In the genomic region with DNA sequence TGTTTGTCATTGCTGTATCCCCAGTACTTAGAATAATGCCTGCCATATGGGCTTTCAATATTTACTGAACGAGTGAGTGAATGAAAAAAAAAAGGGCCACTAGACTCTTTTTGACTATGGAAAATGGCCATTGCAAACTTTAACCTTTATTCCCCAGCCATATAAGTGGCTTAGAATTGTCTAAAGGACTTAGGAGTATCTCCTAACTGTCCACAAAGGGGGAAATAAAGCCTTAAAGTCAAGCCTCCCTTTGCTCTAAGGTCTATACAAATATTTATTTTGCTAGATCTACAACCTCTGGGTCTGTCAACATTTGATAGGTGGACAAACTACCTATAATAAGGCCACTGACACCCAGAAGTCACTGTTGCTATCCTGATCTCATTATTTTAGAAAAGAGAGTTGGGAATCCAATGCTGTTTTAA, we compare ENCODE assay signal across 1 cellular context.
A peak's percentile ranks its signal among the peaks of the same experiment; 100 is the strongest.
TF ChIP-seq lines count a peak whose summit lies in the region.

No MANE protein-coding gene starts in this region.

TF ChIP-seq in HepG2, 621 proteins besides CTCF, POLR2A, EP300 and RAD21 (continued from another document and continues in another):
- TF ChIP-seq CENPBD1 (CRISPR knock-in tag; IDR thresholded peaks at IDR 0.05; ENCODE audit: borderline replicate concordance, low read depth) (no peak), ZC3H13 (CRISPR knock-in tag; IDR thresholded peaks at IDR 0.05) (no peak), ZNF543 (CRISPR knock-in tag; IDR thresholded peaks at IDR 0.05) (no peak), PCBP1 (IDR thresholded peaks at IDR 0.05; ENCODE audit: borderline replicate concordance, low read depth, low read length) (no peak), IRF9 (CRISPR knock-in tag; IDR thresholded peaks at IDR 0.05; ENCODE audit: borderline replicate concordance) (no peak), ZFY (CRISPR knock-in tag; IDR thresholded peaks at IDR 0.05) (no peak), PLRG1 (conservative IDR thresholded peaks at IDR 0.05) (no peak), ZNF598 (CRISPR knock-in tag; IDR thresholded peaks at IDR 0.05; ENCODE audit: borderline replicate concordance) (no peak), ZBTB46 (CRISPR knock-in tag; IDR thresholded peaks at IDR 0.05; ENCODE audit: borderline replicate concordance) (no peak), HOMEZ (CRISPR knock-in tag; IDR thresholded peaks at IDR 0.05; ENCODE audit: low read depth) (peak; percentile 78; the same call in 1 of the 2 replicates), NR0B2 (CRISPR knock-in tag; IDR thresholded peaks at IDR 0.05) (no peak), ZBTB20 (CRISPR knock-in tag; IDR thresholded peaks at IDR 0.05; ENCODE audit: borderline replicate concordance, low read depth) (peak; percentile 83; the same call in 1 of the 2 replicates), ZNF235 (CRISPR knock-in tag; IDR thresholded peaks at IDR 0.05; ENCODE audit: borderline replicate concordance) (no peak), RARG (CRISPR knock-in tag; IDR thresholded peaks at IDR 0.05; ENCODE audit: low read depth) (no peak), ZNF567 (CRISPR knock-in tag; IDR thresholded peaks at IDR 0.05; ENCODE audit: borderline replicate concordance) (no peak), ZNF772 (CRISPR knock-in tag; IDR thresholded peaks at IDR 0.05) (no peak), TBX3 (IDR thresholded peaks at IDR 0.05; ENCODE audit: borderline replicate concordance) (peak; percentile 53; the same call in 1 of the 2 replicates), HMG20A (CRISPR knock-in tag; IDR thresholded peaks at IDR 0.05; ENCODE audit: borderline replicate concordance) (peak; percentile 74; the same call in 1 of the 2 replicates), PATZ1 (CRISPR knock-in tag; IDR thresholded peaks at IDR 0.05) (no peak; the same call in 1 of the 2 replicates), ZNF180 (CRISPR knock-in tag; IDR thresholded peaks at IDR 0.05; ENCODE audit: borderline replicate concordance, low read depth) (no peak), HOXA9 (CRISPR knock-in tag; IDR thresholded peaks at IDR 0.05; ENCODE audit: borderline replicate concordance) (no peak), NFIC (IDR thresholded peaks at IDR 0.05; ENCODE audit: low read length) (peak; percentile 89), AGO1 (IDR thresholded peaks at IDR 0.05; ENCODE audit: low read depth, low read length, poor library complexity, severe bottlenecking) (no peak), ZNF550 (CRISPR knock-in tag; IDR thresholded peaks at IDR 0.05; ENCODE audit: borderline replicate concordance) (no peak), ZFX (CRISPR knock-in tag; IDR thresholded peaks at IDR 0.05; ENCODE audit: low read depth) (no peak), ZNF253 (CRISPR knock-in tag; IDR thresholded peaks at IDR 0.05; ENCODE audit: borderline replicate concordance) (no peak), PAX8 (CRISPR knock-in tag; IDR thresholded peaks at IDR 0.05; ENCODE audit: borderline replicate concordance) (no peak), CERS6 (CRISPR knock-in tag; IDR thresholded peaks at IDR 0.05) (no peak), ZNF558 (CRISPR knock-in tag; IDR thresholded peaks at IDR 0.05; ENCODE audit: borderline replicate concordance) (no peak)
- TF ChIP-seq, protein P1, sequence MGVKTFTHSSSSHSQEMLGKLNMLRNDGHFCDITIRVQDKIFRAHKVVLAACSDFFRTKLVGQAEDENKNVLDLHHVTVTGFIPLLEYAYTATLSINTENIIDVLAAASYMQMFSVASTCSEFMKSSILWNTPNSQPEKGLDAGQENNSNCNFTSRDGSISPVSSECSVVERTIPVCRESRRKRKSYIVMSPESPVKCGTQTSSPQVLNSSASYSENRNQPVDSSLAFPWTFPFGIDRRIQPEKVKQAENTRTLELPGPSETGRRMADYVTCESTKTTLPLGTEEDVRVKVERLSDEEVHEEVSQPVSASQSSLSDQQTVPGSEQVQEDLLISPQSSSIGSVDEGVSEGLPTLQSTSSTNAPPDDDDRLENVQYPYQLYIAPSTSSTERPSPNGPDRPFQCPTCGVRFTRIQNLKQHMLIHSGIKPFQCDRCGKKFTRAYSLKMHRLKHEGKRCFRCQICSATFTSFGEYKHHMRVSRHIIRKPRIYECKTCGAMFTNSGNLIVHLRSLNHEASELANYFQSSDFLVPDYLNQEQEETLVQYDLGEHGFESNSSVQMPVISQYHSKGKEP (CRISPR knock-in tag; IDR thresholded peaks at IDR 0.05) = no peak
- TF ChIP-seq, protein P2, sequence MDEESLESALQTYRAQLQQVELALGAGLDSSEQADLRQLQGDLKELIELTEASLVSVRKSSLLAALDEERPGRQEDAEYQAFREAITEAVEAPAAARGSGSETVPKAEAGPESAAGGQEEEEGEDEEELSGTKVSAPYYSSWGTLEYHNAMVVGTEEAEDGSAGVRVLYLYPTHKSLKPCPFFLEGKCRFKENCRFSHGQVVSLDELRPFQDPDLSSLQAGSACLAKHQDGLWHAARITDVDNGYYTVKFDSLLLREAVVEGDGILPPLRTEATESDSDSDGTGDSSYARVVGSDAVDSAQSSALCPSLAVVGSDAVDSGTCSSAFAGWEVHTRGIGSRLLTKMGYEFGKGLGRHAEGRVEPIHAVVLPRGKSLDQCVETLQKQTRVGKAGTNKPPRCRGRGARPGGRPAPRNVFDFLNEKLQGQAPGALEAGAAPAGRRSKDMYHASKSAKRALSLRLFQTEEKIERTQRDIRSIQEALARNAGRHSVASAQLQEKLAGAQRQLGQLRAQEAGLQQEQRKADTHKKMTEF (CRISPR knock-in tag; IDR thresholded peaks at IDR 0.05) = peak; percentile 47
- TF ChIP-seq, protein P3, sequence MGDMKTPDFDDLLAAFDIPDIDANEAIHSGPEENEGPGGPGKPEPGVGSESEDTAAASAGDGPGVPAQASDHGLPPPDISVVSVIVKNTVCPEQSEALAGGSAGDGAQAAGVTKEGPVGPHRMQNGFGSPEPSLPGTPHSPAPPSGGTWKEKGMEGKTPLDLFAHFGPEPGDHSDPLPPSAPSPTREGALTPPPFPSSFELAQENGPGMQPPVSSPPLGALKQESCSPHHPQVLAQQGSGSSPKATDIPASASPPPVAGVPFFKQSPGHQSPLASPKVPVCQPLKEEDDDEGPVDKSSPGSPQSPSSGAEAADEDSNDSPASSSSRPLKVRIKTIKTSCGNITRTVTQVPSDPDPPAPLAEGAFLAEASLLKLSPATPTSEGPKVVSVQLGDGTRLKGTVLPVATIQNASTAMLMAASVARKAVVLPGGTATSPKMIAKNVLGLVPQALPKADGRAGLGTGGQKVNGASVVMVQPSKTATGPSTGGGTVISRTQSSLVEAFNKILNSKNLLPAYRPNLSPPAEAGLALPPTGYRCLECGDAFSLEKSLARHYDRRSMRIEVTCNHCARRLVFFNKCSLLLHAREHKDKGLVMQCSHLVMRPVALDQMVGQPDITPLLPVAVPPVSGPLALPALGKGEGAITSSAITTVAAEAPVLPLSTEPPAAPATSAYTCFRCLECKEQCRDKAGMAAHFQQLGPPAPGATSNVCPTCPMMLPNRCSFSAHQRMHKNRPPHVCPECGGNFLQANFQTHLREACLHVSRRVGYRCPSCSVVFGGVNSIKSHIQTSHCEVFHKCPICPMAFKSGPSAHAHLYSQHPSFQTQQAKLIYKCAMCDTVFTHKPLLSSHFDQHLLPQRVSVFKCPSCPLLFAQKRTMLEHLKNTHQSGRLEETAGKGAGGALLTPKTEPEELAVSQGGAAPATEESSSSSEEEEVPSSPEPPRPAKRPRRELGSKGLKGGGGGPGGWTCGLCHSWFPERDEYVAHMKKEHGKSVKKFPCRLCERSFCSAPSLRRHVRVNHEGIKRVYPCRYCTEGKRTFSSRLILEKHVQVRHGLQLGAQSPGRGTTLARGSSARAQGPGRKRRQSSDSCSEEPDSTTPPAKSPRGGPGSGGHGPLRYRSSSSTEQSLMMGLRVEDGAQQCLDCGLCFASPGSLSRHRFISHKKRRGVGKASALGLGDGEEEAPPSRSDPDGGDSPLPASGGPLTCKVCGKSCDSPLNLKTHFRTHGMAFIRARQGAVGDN (CRISPR knock-in tag; IDR thresholded peaks at IDR 0.05) = no peak
- TF ChIP-seq, protein P4, sequence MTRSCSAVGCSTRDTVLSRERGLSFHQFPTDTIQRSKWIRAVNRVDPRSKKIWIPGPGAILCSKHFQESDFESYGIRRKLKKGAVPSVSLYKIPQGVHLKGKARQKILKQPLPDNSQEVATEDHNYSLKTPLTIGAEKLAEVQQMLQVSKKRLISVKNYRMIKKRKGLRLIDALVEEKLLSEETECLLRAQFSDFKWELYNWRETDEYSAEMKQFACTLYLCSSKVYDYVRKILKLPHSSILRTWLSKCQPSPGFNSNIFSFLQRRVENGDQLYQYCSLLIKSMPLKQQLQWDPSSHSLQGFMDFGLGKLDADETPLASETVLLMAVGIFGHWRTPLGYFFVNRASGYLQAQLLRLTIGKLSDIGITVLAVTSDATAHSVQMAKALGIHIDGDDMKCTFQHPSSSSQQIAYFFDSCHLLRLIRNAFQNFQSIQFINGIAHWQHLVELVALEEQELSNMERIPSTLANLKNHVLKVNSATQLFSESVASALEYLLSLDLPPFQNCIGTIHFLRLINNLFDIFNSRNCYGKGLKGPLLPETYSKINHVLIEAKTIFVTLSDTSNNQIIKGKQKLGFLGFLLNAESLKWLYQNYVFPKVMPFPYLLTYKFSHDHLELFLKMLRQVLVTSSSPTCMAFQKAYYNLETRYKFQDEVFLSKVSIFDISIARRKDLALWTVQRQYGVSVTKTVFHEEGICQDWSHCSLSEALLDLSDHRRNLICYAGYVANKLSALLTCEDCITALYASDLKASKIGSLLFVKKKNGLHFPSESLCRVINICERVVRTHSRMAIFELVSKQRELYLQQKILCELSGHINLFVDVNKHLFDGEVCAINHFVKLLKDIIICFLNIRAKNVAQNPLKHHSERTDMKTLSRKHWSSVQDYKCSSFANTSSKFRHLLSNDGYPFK (CRISPR knock-in tag; IDR thresholded peaks at IDR 0.05; ENCODE audit: borderline replicate concordance) = no peak
